Comparison of ENCODE assay signal across 20 cellular contexts in the genomic region with DNA sequence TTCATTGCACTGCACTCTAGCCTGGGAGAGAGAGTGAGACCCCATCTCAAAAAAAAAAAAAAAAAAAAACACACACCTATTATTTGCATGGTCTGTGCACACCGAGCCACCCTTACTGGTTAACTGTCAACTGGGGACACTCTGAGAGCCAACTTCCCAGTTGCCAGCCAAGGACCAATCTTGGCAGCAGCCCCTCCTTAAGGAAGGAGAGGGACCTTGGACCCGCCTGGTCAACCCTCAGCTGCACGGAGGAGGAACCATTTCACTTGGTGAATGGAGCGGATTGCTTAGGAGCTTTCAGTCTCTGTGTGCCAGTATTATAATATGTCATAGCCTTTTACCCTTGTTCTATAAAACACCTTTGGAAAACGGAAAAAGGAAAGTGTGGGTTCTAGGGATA.
"Had no signal": no experiment of that assay in that cellular context is flagged by ENCODE, and none has a peak within 500 bp of the region (broad histone marks: within the 10 kb centered on the region; RNA-seq: fewer than 3 reads in every experiment).

No MANE protein-coding gene starts in this region.

- H3K9me3 Mint-ChIP-seq: naive B cell; natural killer cell treated with Interleukin-12 subunit alpha and Interleukin-12 subunit beta and Interleukin-15 and Interleukin-18, amount 100 ng/mL, for 72 hours; neural crest cell; stimulated activated naive CD8-positive, alpha-beta T cell treated with anti-CD3 and anti-CD28 coated beads, Interleukin-15, amount 100 ng/mL, for 72 hours had no signal

- H3K27me3 Mint-ChIP-seq: naive B cell; natural killer cell treated with Interleukin-12 subunit alpha and Interleukin-12 subunit beta and Interleukin-15 and Interleukin-18, amount 100 ng/mL, for 72 hours; progenitor cell of endocrine pancreas; stimulated activated naive CD8-positive, alpha-beta T cell treated with anti-CD3 and anti-CD28 coated beads, Interleukin-15, amount 100 ng/mL, for 72 hours had no signal

- H3K9me3 ChIP-seq: neutrophil, pancreas, right lobe of liver, suprapubic skin, transverse colon, upper lobe of right lung, uterus had no signal

- FAIRE-seq: colon, frontal cortex, keratinocyte, pancreas had no signal

- H3K4me3 Mint-ChIP-seq: natural killer cell treated with Interleukin-12 subunit alpha and Interleukin-12 subunit beta and Interleukin-15 and Interleukin-18, amount 100 ng/mL, for 72 hours; neural crest cell; stimulated activated naive CD8-positive, alpha-beta T cell treated with anti-CD3 and anti-CD28 coated beads, Interleukin-15, amount 100 ng/mL, for 72 hours had no signal

- H3K4me1 ChIP-seq: pancreas, right lobe of liver, suprapubic skin, transverse colon, upper lobe of right lung, uterus had no signal

- DNase-seq: cerebellar nuclear complex; effector CD4-positive, alpha-beta T cell; naive B cell; right lobe of liver; stimulated activated naive CD4-positive, alpha-beta T cell; stimulated activated naive CD8-positive, alpha-beta T cell treated with anti-CD3 and anti-CD28 coated beads, Interleukin-15, amount 100 ng/mL, for 72 hours; transverse colon; upper lobe of right lung; uterus had no signal

- H3K27ac Mint-ChIP-seq: natural killer cell treated with Interleukin-12 subunit alpha and Interleukin-12 subunit beta and Interleukin-15 and Interleukin-18, amount 100 ng/mL, for 72 hours had no signal

- H3K27me3 ChIP-seq: dorsolateral prefrontal cortex, neutrophil, pancreas, right lobe of liver, suprapubic skin, transverse colon, upper lobe of right lung, uterus had no signal

- H3K4me1 Mint-ChIP-seq: neural crest cell; stimulated activated naive CD8-positive, alpha-beta T cell treated with anti-CD3 and anti-CD28 coated beads, Interleukin-15, amount 100 ng/mL, for 72 hours had no signal

- H3K27ac ChIP-seq: dorsolateral prefrontal cortex, neutrophil, pancreas, right lobe of liver, suprapubic skin, upper lobe of right lung, uterus had no signal

- H3K4me3 ChIP-seq: dorsolateral prefrontal cortex, pancreas, right lobe of liver, suprapubic skin, transverse colon, upper lobe of right lung, uterus had no signal

- ATAC-seq: left lobe of liver; natural killer cell treated with Interleukin-12 subunit alpha and Interleukin-12 subunit beta and Interleukin-15 and Interleukin-18, amount 100 ng/mL, for 72 hours; right lobe of liver; stimulated activated naive CD8-positive, alpha-beta T cell treated with anti-CD3 and anti-CD28 coated beads, Interleukin-15, amount 100 ng/mL, for 72 hours; upper lobe of right lung had no signal
